ENCODE assay signal across 31 cellular contexts in genomic region chr11:100815787-100816330, GRCh38.
"Had no signal": no experiment of that assay in that cellular context is flagged by ENCODE, and none has a peak within 500 bp of the region (broad histone marks: within the 10 kb centered on the region; RNA-seq: fewer than 3 reads in every experiment).

No MANE protein-coding gene starts in this region.

- H3K4me3 ChIP-seq: adrenal gland, body of pancreas, breast epithelium had no signal

- H3K27ac ChIP-seq: adrenal gland, body of pancreas, brain microvascular endothelial cell, breast epithelium, VCaP had no signal

- H3K4me1 ChIP-seq: adrenal gland, body of pancreas, breast epithelium had no signal

- H3K9me3 ChIP-seq: adrenal gland, body of pancreas, breast epithelium had no signal

- H3K36me3 ChIP-seq: adrenal gland, brain microvascular endothelial cell, breast epithelium had no signal

- DNase-seq: activated B cell treated with CpG ODN at 0.5 μM for 24 hours; activated CD4-positive, alpha-beta memory T cell treated with anti-CD3 and anti-CD28 coated beads for 36 hours; activated CD4-positive, alpha-beta T cell treated with anti-CD3 and anti-CD28 coated beads for 4 hours; activated CD4-positive, alpha-beta T cell treated with anti-CD3 and anti-CD28 coated beads, Interleukin-2, amount 10 ng/mL, durations not matched to agents 24 days and 14 days; activated CD4-positive, alpha-beta T cell treated with anti-CD3 and anti-CD28 coated beads, Interleukin-2, amount 50 U/mL, for 1 hour; activated CD4-positive, alpha-beta T cell treated with anti-CD3 and anti-CD28 coated beads, Interleukin-2, amount 50 U/mL, for 4 hours; activated CD4-positive, CD25-positive, alpha-beta regulatory T cell treated with anti-CD3 and anti-CD28 coated beads, Interleukin-2, amount 50 U/mL, for 72 hours; activated CD8-positive, alpha-beta memory T cell treated with anti-CD3 and anti-CD28 coated beads, Interleukin-2, amount 50 U/mL, for 4 hours; activated CD8-positive, alpha-beta T cell treated with anti-CD3 and anti-CD28 coated beads for 36 hours; activated effector memory CD4-positive, alpha-beta T cell treated with anti-CD3 and anti-CD28 coated beads, Interleukin-2, amount 50 U/mL, for 16 hours; activated gamma-delta T cell treated with Interleukin-2 at 50 U/mL for 16 hours; activated naive CD4-positive, alpha-beta T cell; activated naive CD4-positive, alpha-beta T cell treated with anti-CD3 and anti-CD28 coated beads for 36 hours; activated naive CD4-positive, alpha-beta T cell treated with anti-CD3 and anti-CD28 coated beads, Interleukin-2, amount 50 U/mL, for 16 hours; activated naive CD8-positive, alpha-beta T cell treated with anti-CD3 and anti-CD28 coated beads for 36 hours; activated T-cell treated with anti-CD3 and anti-CD28 coated beads for 4 hours; activated T-cell treated with anti-CD3 and anti-CD28 coated beads, Interleukin-2, amount 50 U/mL, for 1 hour; activated T-cell treated with anti-CD3 and anti-CD28 coated beads, Interleukin-2, amount 50 U/mL, for 4 hours; activated T-cell treated with anti-CD3 and anti-CD28 coated beads, Interleukin-2, amount 50 U/mL, for 72 hours; adrenal gland; amniotic stem cell; aorta; body of pancreas; brain microvascular endothelial cell; caudate nucleus; cerebellar nuclear complex; T-helper 1 cell; T-helper 2 cell; T-helper 9 cell had no signal
